9 cellular contexts compared by ENCODE assay signal in genomic region chr18:47215554-47216138, GRCh38. TPM values are rescaled to one million over a fixed set of nuclear protein-coding genes. Genes with fewer than 3 reads are reported as not detected.
A peak's percentile ranks its signal among the peaks of the same experiment; 100 is the strongest.
DNase-seq lines count a peak whose midpoint lies in the region; ATAC-seq and TF ChIP-seq lines count a peak whose summit lies in the region.
"Had no signal": no experiment of that assay in that cellular context is flagged by ENCODE, and none has a peak within 500 bp of the region (broad histone marks: within the 10 kb centered on the region; RNA-seq: fewer than 3 reads in every experiment).

No MANE protein-coding gene starts in this region.

- H3K36me3 ChIP-seq in BE2C (no peaks in the 10 kb centered on the region), ascending aorta (no peaks in the 10 kb centered on the region), tibial nerve (no peaks in the 10 kb centered on the region)

- ATAC-seq in GM19023 (IDR thresholded peaks at IDR 0.05; ENCODE audit: unreplicated experiment) = no peak

- H3K9me3 ChIP-seq in BE2C (no peaks in the 10 kb centered on the region), ascending aorta (no peaks in the 10 kb centered on the region), tibial nerve (no peaks in the 10 kb centered on the region)

- DNase-seq in BE2C = peak; percentile 7
- DNase-seq in GM13976 (ENCODE audit: low spot score) = peak; percentile 27
- DNase-seq in NCI-H2227 (lab: John Stamatoyannopoulos, UW; ENCODE audit: unreplicated experiment) = peak; percentile 63
- DNase-seq in ascending aorta (ENCODE audit: low spot score in 2 of 2) = no peak
- peak; percentile 78 for DNase-seq in iris pigment epithelial cell (ENCODE audit: low read depth)
- DNase-seq in tibial nerve (ENCODE audit: low spot score in 2 of 2) = peak in 1 of 2 donors; percentile 15
- no peak for DNase-seq in HuH-7.5 (ENCODE audit: low spot score)

- in situ Hi-C loops in GM13976 (cut with MboI; ENCODE audit: low sequenced_read_pairs, unreplicated experiment) = loop anchor here (10.0 kb wide), 1 partner anchor 539 kb away; no protein-coding TSS in a partner anchor

- TF ChIP-seq CTCF in BE2C (IDR thresholded peaks at IDR 0.05; ENCODE audit: low read depth, low read length) (peak; percentile 60), GM13976 (IDR thresholded peaks at IDR 0.05; ENCODE audit: borderline replicate concordance, control extremely low read depth, extremely low read depth, insufficient read depth, missing control alignments) (peak; percentile 44), ascending aorta (IDR thresholded peaks at IDR 0.05) (peak in 2 of 3 experiments; percentile 18 to 34), tibial nerve (IDR thresholded peaks at IDR 0.05) (peak; percentile 20 to 53 (median 40))

- H3K27me3 ChIP-seq in BE2C = peaks cover 5% of the 10 kb centered on the region; the same call in 1 of the 2 replicates
- H3K27me3 ChIP-seq in ascending aorta = no peaks in the 10 kb centered on the region
- peaks cover 0 to 16% of the 10 kb centered on the region in 2 donors for H3K27me3 ChIP-seq in tibial nerve

- WGBS in tibial nerve, 2 donors = 0 to 1% methylated on average over 5 of the region's 5 CpGs

- TF ChIP-seq EP300 in tibial nerve (IDR thresholded peaks at IDR 0.05) = no peak

- intact Hi-C loops in ascending aorta (cut with DNase I) = loop anchor here (5.0 kb wide), 1 partner anchor 532 kb away; no protein-coding TSS in a partner anchor

- H3K27ac ChIP-seq in ascending aorta (no peak overlapping the region), tibial nerve (no peak overlapping the region)

- no peak overlapping the region for H3K4me3 ChIP-seq in BE2C (ENCODE audit: low read depth, low read length)
- H3K4me3 ChIP-seq in ascending aorta = no peak overlapping the region
- no peak overlapping the region for H3K4me3 ChIP-seq in tibial nerve

- TF ChIP-seq POLR2A in tibial nerve (IDR thresholded peaks at IDR 0.05) = no peak

- no peaks in the 10 kb centered on the region for H3K4me1 ChIP-seq in BE2C
- H3K4me1 ChIP-seq in ascending aorta = no peaks in the 10 kb centered on the region
- H3K4me1 ChIP-seq in tibial nerve = no peaks in the 10 kb centered on the region

RNA-seq across cellular contexts. Expression of gene SKOR2, which starts 35.8 kb away (rescaled TPM):
- polyA plus RNA-seq in BE2C (2012; ENCODE audit: insufficient read depth, insufficient read length, low read depth) = not detected
- total RNA-seq in ascending aorta = not detected
- total RNA-seq in tibial nerve = not detected
- polyA plus RNA-seq: IgD-negative memory B cell had no signal

RNA-seq across cellular contexts. Expression of gene IER3IP1, which starts 39.5 kb away (rescaled TPM):
- polyA plus RNA-seq in BE2C (2012; ENCODE audit: insufficient read depth, insufficient read length, low read depth) = 19.3 TPM
- total RNA-seq in ascending aorta (10.0 TPM), tibial nerve (1 to 10 TPM; 7.5 to 8.7 (median 8.0) TPM)

Comparison
In these comparisons a context has a peak if more than half of its experiments do, and no peak if none do; other contexts are left out.
1. DNase-seq: peak in BE2C (single experiment), GM13976 (single experiment), NCI-H2227 (single experiment) and iris pigment epithelial cell (single experiment); none in ascending aorta (0 of 2) and HuH-7.5 (single experiment).
2. Peak in every context shown above with its lines, with median percentiles within 50 percentile points of each other: CTCF ChIP-seq.